In the genomic region with DNA sequence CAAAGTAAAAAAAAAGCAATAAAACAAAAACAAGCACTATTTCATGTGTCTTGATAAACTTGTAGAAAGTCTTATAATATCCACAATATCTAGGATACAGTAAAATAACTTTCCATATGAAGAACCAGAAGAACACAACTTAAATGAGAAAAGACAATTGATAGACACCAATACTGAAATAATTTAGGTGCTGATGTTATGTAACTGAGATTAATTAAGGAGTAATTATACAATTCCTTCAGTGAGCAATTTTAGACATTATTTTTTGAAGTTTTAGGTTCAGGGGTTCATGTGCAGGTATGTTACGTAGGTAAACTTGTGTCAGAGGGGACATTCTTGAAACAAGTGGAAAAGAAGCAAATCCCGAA, we compare ENCODE assay signal across 9 cellular contexts.
"Had no signal": no experiment of that assay in that cellular context is flagged by ENCODE, and none has a peak within 500 bp of the region (broad histone marks: within the 10 kb centered on the region; RNA-seq: fewer than 3 reads in every experiment).

No MANE protein-coding gene starts in this region.

- H3K4me3 ChIP-seq: heart right ventricle, thoracic aorta, vagina had no signal

- H3K9me3 Mint-ChIP-seq: activated naive CD8-positive, alpha-beta T cell treated with anti-CD3 and anti-CD28 coated beads for 36 hours; activated T-helper 2 cell treated with anti-CD3 and anti-CD28 coated beads, Interferon-gamma antibody, Interleukin-2, Interleukin-4, amounts not matched to agents 10 μg/mL and 5 μg/mL and 100 μg/mL, durations not matched to agents 14 hours and 24 hours and 36 hours; type B pancreatic cell had no signal

- H3K9ac ChIP-seq: parathyroid adenoma had no signal

- H3K4me1 Mint-ChIP-seq: nephron progenitor cell had no signal

- H3K27ac ChIP-seq: heart right ventricle, thoracic aorta, vagina had no signal

- H3K27me3 ChIP-seq: vagina had no signal

- H3K4me1 ChIP-seq: vagina had no signal

- H3K36me3 ChIP-seq: heart right ventricle, thoracic aorta, vagina had no signal

- H3K4me3 Mint-ChIP-seq: activated CD8-positive, alpha-beta T cell treated with anti-CD3 and anti-CD28 coated beads, Interleukin-2, amount 10 ng/mL, durations not matched to agents 7 days and 5 days; activated naive CD8-positive, alpha-beta T cell treated with anti-CD3 and anti-CD28 coated beads for 36 hours; nephron progenitor cell; type B pancreatic cell had no signal

- H3K79me2 ChIP-seq: parathyroid adenoma had no signal

- H3K9me3 ChIP-seq: thoracic aorta, vagina had no signal

- H3K27ac Mint-ChIP-seq: nephron progenitor cell, type B pancreatic cell had no signal

- H3K36me3 Mint-ChIP-seq: activated naive CD8-positive, alpha-beta T cell treated with anti-CD3 and anti-CD28 coated beads for 36 hours; type B pancreatic cell had no signal
